17 cellular contexts compared by ENCODE assay signal in genomic region chr1:198241553-198241952, GRCh38.
A peak's percentile ranks its signal among the peaks of the same experiment; 100 is the strongest.
DNase-seq lines count a peak whose midpoint lies in the region; ATAC-seq and TF ChIP-seq lines count a peak whose summit lies in the region.
"Had no signal": no experiment of that assay in that cellular context is flagged by ENCODE, and none has a peak within 500 bp of the region (broad histone marks: within the 10 kb centered on the region; RNA-seq: fewer than 3 reads in every experiment).

No MANE protein-coding gene starts in this region.

- peak overlapping the region; percentile 42 for H3K27ac Mint-ChIP-seq in activated T-cell treated with anti-CD3 and anti-CD28 coated beads, Interleukin-2, amount 50 U/mL, for 24 hours
- H3K27ac Mint-ChIP-seq in HFFc6 = peak overlapping the region; percentile 47; the same call in 1 of the 2 replicates
- H3K27ac Mint-ChIP-seq in central memory CD8-positive, alpha-beta T cell (ENCODE audit: low read depth) = peak overlapping the region; percentile 56
- H3K27ac Mint-ChIP-seq: CD4-positive, alpha-beta T cell had no signal

- H3K36me3 Mint-ChIP-seq in activated T-cell treated with anti-CD3 and anti-CD28 coated beads, Interleukin-2, amount 50 U/mL, for 24 hours (ENCODE audit: low read depth) = peaks cover 31% of the 10 kb centered on the region
- peaks cover 47% of the 10 kb centered on the region for H3K36me3 Mint-ChIP-seq in HFFc6 (ENCODE audit: low read depth)
- H3K36me3 Mint-ChIP-seq in central memory CD8-positive, alpha-beta T cell (ENCODE audit: insufficient read depth) = peaks cover 3% of the 10 kb centered on the region

- no peaks in the 10 kb centered on the region for H3K9me3 Mint-ChIP-seq in activated T-cell treated with anti-CD3 and anti-CD28 coated beads, Interleukin-2, amount 50 U/mL, for 24 hours
- no peaks in the 10 kb centered on the region for H3K9me3 Mint-ChIP-seq in HFFc6
- no peaks in the 10 kb centered on the region for H3K9me3 Mint-ChIP-seq in central memory CD8-positive, alpha-beta T cell
- H3K9me3 Mint-ChIP-seq: CD4-positive, alpha-beta T cell had no signal

- TF ChIP-seq CTCF in HFFc6 (IDR thresholded peaks at IDR 0.05) = no peak

- no peak overlapping the region for H3K4me3 Mint-ChIP-seq in activated T-cell treated with anti-CD3 and anti-CD28 coated beads, Interleukin-2, amount 50 U/mL, for 24 hours
- H3K4me3 Mint-ChIP-seq in HFFc6 = no peak overlapping the region
- H3K4me3 Mint-ChIP-seq in central memory CD8-positive, alpha-beta T cell = no peak overlapping the region
- H3K4me3 Mint-ChIP-seq: CD4-positive, alpha-beta T cell had no signal

- peaks cover 47% of the 10 kb centered on the region for H3K4me1 Mint-ChIP-seq in activated T-cell treated with anti-CD3 and anti-CD28 coated beads, Interleukin-2, amount 50 U/mL, for 24 hours (ENCODE audit: low read depth)
- peaks cover 53% of the 10 kb centered on the region for H3K4me1 Mint-ChIP-seq in HFFc6 (ENCODE audit: low read depth)
- H3K4me1 Mint-ChIP-seq in central memory CD8-positive, alpha-beta T cell = peaks cover 40% of the 10 kb centered on the region

- no peaks in the 10 kb centered on the region for H3K27me3 Mint-ChIP-seq in activated T-cell treated with anti-CD3 and anti-CD28 coated beads, Interleukin-2, amount 50 U/mL, for 24 hours
- H3K27me3 Mint-ChIP-seq in HFFc6 (ENCODE audit: insufficient read depth) = peaks cover 7% of the 10 kb centered on the region
- no peaks in the 10 kb centered on the region for H3K27me3 Mint-ChIP-seq in central memory CD8-positive, alpha-beta T cell
- H3K27me3 Mint-ChIP-seq: CD4-positive, alpha-beta T cell had no signal

- no peak for DNase-seq in activated T-cell treated with anti-CD3 and anti-CD28 coated beads, Interleukin-2, amount 50 U/mL, for 24 hours
- DNase-seq in activated T-cell treated with anti-CD3 and anti-CD28 coated beads for 4 hours (no peak), HFFc6 (no peak), EL (no peak)
- no peak for DNase-seq in central memory CD8-positive, alpha-beta T cell (ENCODE audit: low spot score in 2 of 2)
- no peak for DNase-seq in stimulated activated naive CD8-positive, alpha-beta T cell treated with anti-CD3 and anti-CD28 coated beads, Interleukin-15, Interleukin-2, amounts not matched to agents 100 U/mL and 50 U/mL, for 24 hours
- no peak for DNase-seq in stimulated activated naive CD4-positive, alpha-beta T cell (lab: John Stamatoyannopoulos, UW)
- DNase-seq: CD4-positive, alpha-beta T cell; NCI-H1417 treated with DMSO at 0.1 percent for 48 hours; NCI-H187 treated with DMSO at 0.1 percent for 48 hours; NCI-H226; NCI-H524 treated with DMSO at 0.1 percent for 48 hours; PC-3; RPMI8226; SIG-M5 had no signal

- peak; percentile 31 for ATAC-seq in central memory CD8-positive, alpha-beta T cell (replicated peaks; ENCODE audit: extremely low read depth, poor library complexity, severe bottlenecking)
- ATAC-seq in stimulated activated naive CD8-positive, alpha-beta T cell treated with anti-CD3 and anti-CD28 coated beads, Interleukin-15, Interleukin-2, amounts not matched to agents 100 U/mL and 50 U/mL, for 24 hours = peak; percentile 57
- ATAC-seq in GM21528 (IDR thresholded peaks at IDR 0.05; ENCODE audit: low FRiP score, unreplicated experiment) = no peak
- ATAC-seq: A549, PC-3 had no signal
